1 cellular context compared by ENCODE assay signal in the genomic region with DNA sequence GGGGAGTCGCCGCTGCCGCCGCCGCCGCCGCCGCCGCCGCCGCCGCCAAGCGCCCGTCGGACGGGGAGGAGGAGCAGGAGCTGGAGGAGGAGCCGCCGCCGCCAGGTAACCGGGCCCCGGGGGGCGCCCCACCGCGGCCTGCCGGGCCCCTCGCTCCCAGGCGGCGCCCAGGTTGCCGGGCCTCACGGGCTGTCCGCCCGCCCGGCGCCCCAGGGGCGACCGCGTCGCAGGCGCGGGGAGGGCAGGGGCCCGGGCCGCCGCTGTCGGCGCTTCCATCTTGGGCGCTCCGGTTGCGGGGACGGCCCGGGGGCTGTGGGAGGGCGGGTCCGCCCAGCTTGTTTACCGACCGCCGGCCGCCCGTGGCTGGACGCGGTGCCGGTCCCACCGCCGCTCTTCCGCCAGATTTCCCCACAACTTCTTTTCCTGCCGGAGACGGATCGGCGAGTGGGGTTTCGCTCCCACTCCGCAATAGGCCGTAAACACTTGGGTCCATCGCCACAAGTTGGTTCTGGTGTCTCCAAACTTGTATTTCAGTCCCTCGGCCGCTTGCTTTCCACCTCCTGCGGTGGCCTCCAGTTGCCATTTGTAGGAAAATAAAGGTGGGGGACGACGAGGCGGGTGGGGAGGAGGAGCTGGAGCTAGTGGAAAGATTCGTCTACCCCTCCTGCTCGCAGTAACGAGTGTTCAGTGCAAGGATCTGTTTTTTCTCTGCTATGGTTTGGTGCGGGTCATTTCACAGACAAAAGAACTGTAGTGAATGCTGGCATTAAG.
TF ChIP-seq lines count a peak whose summit lies in the region.

No MANE protein-coding gene starts in this region.

TF ChIP-seq in H1, 55 proteins besides CTCF, POLR2A, EP300 and RAD21:
- peak; percentile 42 for TF ChIP-seq ASH2L (IDR thresholded peaks at IDR 0.05; ENCODE audit: low read length)
- 0 out of 2 replicates have a peak, but pooled peaks have one; percentile 3 for TF ChIP-seq YY1 (IDR thresholded peaks at IDR 0.05; ENCODE audit: low read depth, low read length)
- peak; percentile 43; the same call in 1 of the 2 replicates for TF ChIP-seq TAF1 (IDR thresholded peaks at IDR 0.05; ENCODE audit: low read depth, low read length)
- no peak for TF ChIP-seq ZNF274 (IDR thresholded peaks at IDR 0.05; ENCODE audit: borderline replicate concordance, extremely low read depth, low read length)
